1 cellular context compared by ENCODE assay signal in genomic region chr18:12254137-12254819, GRCh38.
A peak's percentile ranks its signal among the peaks of the same experiment; 100 is the strongest.
TF ChIP-seq lines count a peak whose summit lies in the region.

CIDEA (plus strand) TSS chr18:12254361; CDS start chr18:12254384, 23 bp downstream.

TF ChIP-seq in WTC11, 78 proteins besides CTCF, POLR2A, EP300 and RAD21 (continued from another document):
- TF ChIP-seq, protein P1, sequence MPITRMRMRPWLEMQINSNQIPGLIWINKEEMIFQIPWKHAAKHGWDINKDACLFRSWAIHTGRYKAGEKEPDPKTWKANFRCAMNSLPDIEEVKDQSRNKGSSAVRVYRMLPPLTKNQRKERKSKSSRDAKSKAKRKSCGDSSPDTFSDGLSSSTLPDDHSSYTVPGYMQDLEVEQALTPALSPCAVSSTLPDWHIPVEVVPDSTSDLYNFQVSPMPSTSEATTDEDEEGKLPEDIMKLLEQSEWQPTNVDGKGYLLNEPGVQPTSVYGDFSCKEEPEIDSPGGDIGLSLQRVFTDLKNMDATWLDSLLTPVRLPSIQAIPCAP (CRISPR knock-in tag; IDR thresholded peaks at IDR 0.05), result no peak
- no peak for TF ChIP-seq IRF2 (CRISPR knock-in tag; IDR thresholded peaks at IDR 0.05; ENCODE audit: borderline replicate concordance, low read depth)
- peak; percentile 89 for TF ChIP-seq FOXP4 (CRISPR knock-in tag; IDR thresholded peaks at IDR 0.05)
- no peak for TF ChIP-seq JUN (CRISPR knock-in tag; IDR thresholded peaks at IDR 0.05)
- no peak for TF ChIP-seq SMAD4 (CRISPR knock-in tag; IDR thresholded peaks at IDR 0.05)
- TF ChIP-seq, protein P2, sequence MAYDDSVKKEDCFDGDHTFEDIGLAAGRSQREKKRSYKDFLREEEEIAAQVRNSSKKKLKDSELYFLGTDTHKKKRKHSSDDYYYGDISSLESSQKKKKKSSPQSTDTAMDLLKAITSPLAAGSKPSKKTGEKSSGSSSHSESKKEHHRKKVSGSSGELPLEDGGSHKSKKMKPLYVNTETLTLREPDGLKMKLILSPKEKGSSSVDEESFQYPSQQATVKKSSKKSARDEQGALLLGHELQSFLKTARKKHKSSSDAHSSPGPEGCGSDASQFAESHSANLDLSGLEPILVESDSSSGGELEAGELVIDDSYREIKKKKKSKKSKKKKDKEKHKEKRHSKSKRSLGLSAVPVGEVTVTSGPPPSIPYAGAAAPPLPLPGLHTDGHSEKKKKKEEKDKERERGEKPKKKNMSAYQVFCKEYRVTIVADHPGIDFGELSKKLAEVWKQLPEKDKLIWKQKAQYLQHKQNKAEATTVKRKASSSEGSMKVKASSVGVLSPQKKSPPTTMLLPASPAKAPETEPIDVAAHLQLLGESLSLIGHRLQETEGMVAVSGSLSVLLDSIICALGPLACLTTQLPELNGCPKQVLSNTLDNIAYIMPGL (CRISPR knock-in tag; IDR thresholded peaks at IDR 0.05), result no peak
- no peak for TF ChIP-seq NFYB (CRISPR knock-in tag; conservative IDR thresholded peaks at IDR 0.05; ENCODE audit: low read depth)
- no peak for TF ChIP-seq PRRX2 (CRISPR knock-in tag; IDR thresholded peaks at IDR 0.05)
- TF ChIP-seq, protein P3, sequence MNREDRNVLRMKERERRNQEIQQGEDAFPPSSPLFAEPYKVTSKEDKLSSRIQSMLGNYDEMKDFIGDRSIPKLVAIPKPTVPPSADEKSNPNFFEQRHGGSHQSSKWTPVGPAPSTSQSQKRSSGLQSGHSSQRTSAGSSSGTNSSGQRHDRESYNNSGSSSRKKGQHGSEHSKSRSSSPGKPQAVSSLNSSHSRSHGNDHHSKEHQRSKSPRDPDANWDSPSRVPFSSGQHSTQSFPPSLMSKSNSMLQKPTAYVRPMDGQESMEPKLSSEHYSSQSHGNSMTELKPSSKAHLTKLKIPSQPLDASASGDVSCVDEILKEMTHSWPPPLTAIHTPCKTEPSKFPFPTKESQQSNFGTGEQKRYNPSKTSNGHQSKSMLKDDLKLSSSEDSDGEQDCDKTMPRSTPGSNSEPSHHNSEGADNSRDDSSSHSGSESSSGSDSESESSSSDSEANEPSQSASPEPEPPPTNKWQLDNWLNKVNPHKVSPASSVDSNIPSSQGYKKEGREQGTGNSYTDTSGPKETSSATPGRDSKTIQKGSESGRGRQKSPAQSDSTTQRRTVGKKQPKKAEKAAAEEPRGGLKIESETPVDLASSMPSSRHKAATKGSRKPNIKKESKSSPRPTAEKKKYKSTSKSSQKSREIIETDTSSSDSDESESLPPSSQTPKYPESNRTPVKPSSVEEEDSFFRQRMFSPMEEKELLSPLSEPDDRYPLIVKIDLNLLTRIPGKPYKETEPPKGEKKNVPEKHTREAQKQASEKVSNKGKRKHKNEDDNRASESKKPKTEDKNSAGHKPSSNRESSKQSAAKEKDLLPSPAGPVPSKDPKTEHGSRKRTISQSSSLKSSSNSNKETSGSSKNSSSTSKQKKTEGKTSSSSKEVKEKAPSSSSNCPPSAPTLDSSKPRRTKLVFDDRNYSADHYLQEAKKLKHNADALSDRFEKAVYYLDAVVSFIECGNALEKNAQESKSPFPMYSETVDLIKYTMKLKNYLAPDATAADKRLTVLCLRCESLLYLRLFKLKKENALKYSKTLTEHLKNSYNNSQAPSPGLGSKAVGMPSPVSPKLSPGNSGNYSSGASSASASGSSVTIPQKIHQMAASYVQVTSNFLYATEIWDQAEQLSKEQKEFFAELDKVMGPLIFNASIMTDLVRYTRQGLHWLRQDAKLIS (CRISPR knock-in tag; IDR thresholded peaks at IDR 0.05; ENCODE audit: borderline replicate concordance), result no peak
- TF ChIP-seq SOX15 (CRISPR knock-in tag; IDR thresholded peaks at IDR 0.05), result no peak
- no peak for TF ChIP-seq OVOL2 (CRISPR knock-in tag; IDR thresholded peaks at IDR 0.05; ENCODE audit: borderline replicate concordance)
- 0 out of 2 replicates have a peak, but pooled peaks have one; percentile 33 for TF ChIP-seq ESRRA (CRISPR knock-in tag; IDR thresholded peaks at IDR 0.05; ENCODE audit: borderline replicate concordance)
- TF ChIP-seq, protein P4, sequence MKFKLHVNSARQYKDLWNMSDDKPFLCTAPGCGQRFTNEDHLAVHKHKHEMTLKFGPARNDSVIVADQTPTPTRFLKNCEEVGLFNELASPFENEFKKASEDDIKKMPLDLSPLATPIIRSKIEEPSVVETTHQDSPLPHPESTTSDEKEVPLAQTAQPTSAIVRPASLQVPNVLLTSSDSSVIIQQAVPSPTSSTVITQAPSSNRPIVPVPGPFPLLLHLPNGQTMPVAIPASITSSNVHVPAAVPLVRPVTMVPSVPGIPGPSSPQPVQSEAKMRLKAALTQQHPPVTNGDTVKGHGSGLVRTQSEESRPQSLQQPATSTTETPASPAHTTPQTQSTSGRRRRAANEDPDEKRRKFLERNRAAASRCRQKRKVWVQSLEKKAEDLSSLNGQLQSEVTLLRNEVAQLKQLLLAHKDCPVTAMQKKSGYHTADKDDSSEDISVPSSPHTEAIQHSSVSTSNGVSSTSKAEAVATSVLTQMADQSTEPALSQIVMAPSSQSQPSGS (CRISPR knock-in tag; IDR thresholded peaks at IDR 0.05; ENCODE audit: borderline replicate concordance, low read depth), result no peak
- TF ChIP-seq ZBTB21 (CRISPR knock-in tag; IDR thresholded peaks at IDR 0.05; ENCODE audit: borderline replicate concordance), result no peak
- no peak for TF ChIP-seq E2F4 (CRISPR knock-in tag; IDR thresholded peaks at IDR 0.05; ENCODE audit: borderline replicate concordance, low read depth)
- TF ChIP-seq JAZF1 (CRISPR knock-in tag; IDR thresholded peaks at IDR 0.05), result no peak
TF ChIP-seq in WTC11: peak in this region for 12.
